2 cellular contexts compared by ENCODE assay signal in genomic region chr20:21114584-21114983, GRCh38.
TF ChIP-seq lines count a peak whose summit lies in the region.

No MANE protein-coding gene starts in this region.

TF ChIP-seq in GM23338, 12 proteins besides CTCF, POLR2A, EP300 and RAD21 (continued from another document):
- TF ChIP-seq ZNF462 (CRISPR knock-in tag; IDR thresholded peaks at IDR 0.05) (no peak), JUNB (IDR thresholded peaks at IDR 0.05; ENCODE audit: unreplicated experiment) (no peak), REST (IDR thresholded peaks at IDR 0.05; ENCODE audit: unreplicated experiment) (no peak), EZH2 (IDR thresholded peaks at IDR 0.05; ENCODE audit: low read depth, unreplicated experiment) (no peak), EZH2phosphoT487 (IDR thresholded peaks at IDR 0.05; ENCODE audit: unreplicated experiment) (no peak)

TF ChIP-seq in WTC11, 78 proteins besides CTCF, POLR2A, EP300 and RAD21 (continued from another document):
- no peak for TF ChIP-seq AR (CRISPR knock-in tag; IDR thresholded peaks at IDR 0.05)
- TF ChIP-seq ATF3 (CRISPR knock-in tag; conservative IDR thresholded peaks at IDR 0.05), result no peak
- TF ChIP-seq OVOL2 (CRISPR knock-in tag; IDR thresholded peaks at IDR 0.05; ENCODE audit: borderline replicate concordance), result no peak
- no peak for TF ChIP-seq ZNF263 (CRISPR knock-in tag; IDR thresholded peaks at IDR 0.05; ENCODE audit: low read depth)
- TF ChIP-seq SMAD4 (CRISPR knock-in tag; IDR thresholded peaks at IDR 0.05), result no peak
- no peak for TF ChIP-seq FOXJ3 (CRISPR knock-in tag; IDR thresholded peaks at IDR 0.05; ENCODE audit: borderline replicate concordance)
- TF ChIP-seq AFF4 (CRISPR knock-in tag; IDR thresholded peaks at IDR 0.05; ENCODE audit: borderline replicate concordance), result no peak
- TF ChIP-seq ZMAT4 (CRISPR knock-in tag; IDR thresholded peaks at IDR 0.05), result no peak
- TF ChIP-seq TEAD4 (CRISPR knock-in tag; IDR thresholded peaks at IDR 0.05), result no peak
- TF ChIP-seq ATF6 (CRISPR knock-in tag; IDR thresholded peaks at IDR 0.05), result no peak
- no peak for TF ChIP-seq JAZF1 (CRISPR knock-in tag; IDR thresholded peaks at IDR 0.05)
- TF ChIP-seq TP53 (CRISPR knock-in tag; IDR thresholded peaks at IDR 0.05), result no peak
- no peak for TF ChIP-seq ZNF423 (CRISPR knock-in tag; IDR thresholded peaks at IDR 0.05)
